35 cellular contexts compared by ENCODE assay signal in genomic region chr5:74140409-74140808, GRCh38.
"Had no signal": no experiment of that assay in that cellular context is flagged by ENCODE, and none has a peak within 500 bp of the region (broad histone marks: within the 10 kb centered on the region; RNA-seq: fewer than 3 reads in every experiment).

No MANE protein-coding gene starts in this region.

- H3K36me3 Mint-ChIP-seq: activated naive CD4-positive, alpha-beta T cell treated with anti-CD3 and anti-CD28 coated beads, Interleukin-2, amount 50 U/mL, for 24 hours; brain; naive thymus-derived CD4-positive, alpha-beta T cell; stimulated activated memory B cell treated with anti-CD40 and anti-IgM and Interleukin-4, amounts not matched to agents 10 μg/mL and 1 μg/mL and 100 μg/mL, for 72 hours; type B pancreatic cell had no signal

- H3K36me3 ChIP-seq: cardiac muscle cell, gastroesophageal sphincter, pancreas, prostate gland, sigmoid colon, uterus had no signal

- H3K4me2 ChIP-seq: hepatocyte had no signal

- H3K4me1 ChIP-seq: gastroesophageal sphincter, prostate gland, uterus had no signal

- H3K4me1 Mint-ChIP-seq: activated CD4-positive, alpha-beta T cell treated with anti-CD3 and anti-CD28 coated beads, Interleukin-2, amount 10 ng/mL, durations not matched to agents 24 days and 14 days; activated naive CD4-positive, alpha-beta T cell treated with anti-CD3 and anti-CD28 coated beads, Interleukin-2, amount 50 U/mL, for 24 hours; activated T-helper 17 cell treated with anti-CD3 and anti-CD28 coated beads, Interleukin-2, amount 50 U/mL, for 72 hours; stimulated activated memory B cell treated with anti-CD40 and anti-IgM and Interleukin-4, amounts not matched to agents 10 μg/mL and 1 μg/mL and 100 μg/mL, for 72 hours; stimulated activated naive CD8-positive, alpha-beta T cell treated with anti-CD3 and anti-CD28 coated beads, Interleukin-15, amount 100 ng/mL, for 72 hours; T-helper 17 cell had no signal

- H2AFZ ChIP-seq: hepatocyte had no signal

- H3K27ac Mint-ChIP-seq: activated CD4-positive, alpha-beta memory T cell treated with anti-CD3 and anti-CD28 coated beads, Interleukin-2, amount 10 ng/mL, durations not matched to agents 7 days and 5 days; activated CD4-positive, alpha-beta T cell treated with anti-CD3 and anti-CD28 coated beads, Interleukin-2, amount 10 ng/mL, durations not matched to agents 24 days and 14 days; activated naive CD4-positive, alpha-beta T cell treated with anti-CD3 and anti-CD28 coated beads, Interleukin-2, amount 50 U/mL, for 24 hours; activated T-helper 17 cell treated with anti-CD3 and anti-CD28 coated beads, Interleukin-2, amount 50 U/mL, for 72 hours; effector memory CD8-positive, alpha-beta T cell; naive thymus-derived CD4-positive, alpha-beta T cell; stimulated activated memory B cell treated with anti-CD40 and anti-IgM and Interleukin-4, amounts not matched to agents 10 μg/mL and 1 μg/mL and 100 μg/mL, for 72 hours; stimulated activated naive CD8-positive, alpha-beta T cell treated with anti-CD3 and anti-CD28 coated beads, Interleukin-15, amount 100 ng/mL, for 72 hours; T-helper 17 cell; type B pancreatic cell had no signal

- H3K27me3 Mint-ChIP-seq: type B pancreatic cell had no signal

- H3K4me3 Mint-ChIP-seq: activated CD4-positive, alpha-beta memory T cell treated with anti-CD3 and anti-CD28 coated beads, Interleukin-2, amount 10 ng/mL, durations not matched to agents 7 days and 5 days; activated CD4-positive, alpha-beta T cell treated with anti-CD3 and anti-CD28 coated beads, Interleukin-2, amount 10 ng/mL, durations not matched to agents 24 days and 14 days; activated naive CD4-positive, alpha-beta T cell treated with anti-CD3 and anti-CD28 coated beads, Interleukin-2, amount 50 U/mL, for 24 hours; activated T-cell treated with anti-CD3 and anti-CD28 coated beads, Interleukin-2, amount 50 U/mL, for 4 hours; activated T-helper 17 cell treated with anti-CD3 and anti-CD28 coated beads, Interleukin-2, amount 50 U/mL, for 72 hours; brain; effector memory CD8-positive, alpha-beta T cell; naive thymus-derived CD4-positive, alpha-beta T cell; stimulated activated memory B cell treated with anti-CD40 and anti-IgM and Interleukin-4, amounts not matched to agents 10 μg/mL and 1 μg/mL and 100 μg/mL, for 72 hours; stimulated activated naive CD8-positive, alpha-beta T cell treated with anti-CD3 and anti-CD28 coated beads, Interleukin-15, amount 100 ng/mL, for 72 hours; T-helper 17 cell; type B pancreatic cell had no signal

- H3K9me3 ChIP-seq: gastroesophageal sphincter, pancreas, prostate gland, sigmoid colon, uterus had no signal

- H3K27ac ChIP-seq: cardiac muscle cell, coronary artery, gastroesophageal sphincter, hepatocyte, pancreas, prostate gland, sigmoid colon, uterus had no signal

- H3K79me2 ChIP-seq: hepatocyte had no signal

- ATAC-seq: activated T-cell treated with anti-CD3 and anti-CD28 coated beads, Interleukin-2, amount 50 U/mL, for 4 hours; activated T-helper 17 cell treated with anti-CD3 and anti-CD28 coated beads, Interleukin-2, amount 50 U/mL, for 72 hours; effector memory CD8-positive, alpha-beta T cell; gastroesophageal sphincter; left cardiac atrium; left ventricle myocardium superior; naive thymus-derived CD4-positive, alpha-beta T cell; pancreas; stimulated activated naive CD8-positive, alpha-beta T cell treated with anti-CD3 and anti-CD28 coated beads, Interleukin-15, amount 100 ng/mL, for 72 hours; T-helper 17 cell had no signal

- H3K4me3 ChIP-seq: cardiac muscle cell, coronary artery, gastroesophageal sphincter, hepatocyte, pancreas, prostate gland, sigmoid colon, uterus had no signal

- H3K27me3 ChIP-seq: cardiac muscle cell, gastroesophageal sphincter, hepatocyte, pancreas, sigmoid colon, uterus had no signal

- DNase-seq: activated CD4-positive, alpha-beta memory T cell treated with anti-CD3 and anti-CD28 coated beads, Interleukin-2, amount 10 ng/mL, durations not matched to agents 7 days and 5 days; activated CD4-positive, alpha-beta T cell treated with anti-CD3 and anti-CD28 coated beads, Interleukin-2, amount 10 ng/mL, durations not matched to agents 24 days and 14 days; activated CD4-positive, CD25-positive, alpha-beta regulatory T cell treated with anti-CD3 and anti-CD28 coated beads, Interleukin-2, amount 50 U/mL, for 72 hours; activated CD8-positive, alpha-beta memory T cell treated with anti-CD3 and anti-CD28 coated beads, Interleukin-2, amount 50 U/mL, for 48 hours; activated gamma-delta T cell treated with Interleukin-2 at 50 U/mL for 16 hours; activated T-cell treated with anti-CD3 and anti-CD28 coated beads, Interleukin-2, amount 50 U/mL, for 4 hours; aorta; effector memory CD8-positive, alpha-beta T cell; islet precursor cell; left cardiac atrium; left ventricle myocardium superior; midbrain; naive thymus-derived CD4-positive, alpha-beta T cell; pancreas; retina; sigmoid colon; small intestine; stimulated activated CD4-positive, alpha-beta T cell treated with anti-CD3 and anti-CD28 coated beads, Interleukin-1b, Interleukin-23, amount 100 ng/mL, for 48 hours; stimulated activated CD4-positive, alpha-beta T cell treated with anti-CD3 and anti-CD28 coated beads, Interleukin-4, amount 100 ng/mL, for 4 hours; stimulated activated CD8-positive, alpha-beta memory T cell treated with anti-CD3 and anti-CD28 coated beads, Interleukin-4, amount 100 ng/mL, for 48 hours; stimulated activated naive CD8-positive, alpha-beta T cell treated with anti-CD3 and anti-CD28 coated beads, Interleukin-15, amount 100 ng/mL, for 72 hours; substantia nigra; T-helper 17 cell; T1000; uterus had no signal

- H3K9me3 Mint-ChIP-seq: activated CD4-positive, alpha-beta memory T cell treated with anti-CD3 and anti-CD28 coated beads, Interleukin-2, amount 10 ng/mL, durations not matched to agents 7 days and 5 days; activated CD4-positive, alpha-beta T cell treated with anti-CD3 and anti-CD28 coated beads, Interleukin-2, amount 10 ng/mL, durations not matched to agents 24 days and 14 days; activated naive CD4-positive, alpha-beta T cell treated with anti-CD3 and anti-CD28 coated beads, Interleukin-2, amount 50 U/mL, for 24 hours; activated T-cell treated with anti-CD3 and anti-CD28 coated beads, Interleukin-2, amount 50 U/mL, for 4 hours; activated T-helper 17 cell treated with anti-CD3 and anti-CD28 coated beads, Interleukin-2, amount 50 U/mL, for 72 hours; effector memory CD8-positive, alpha-beta T cell; stimulated activated memory B cell treated with anti-CD40 and anti-IgM and Interleukin-4, amounts not matched to agents 10 μg/mL and 1 μg/mL and 100 μg/mL, for 72 hours; stimulated activated naive CD8-positive, alpha-beta T cell treated with anti-CD3 and anti-CD28 coated beads, Interleukin-15, amount 100 ng/mL, for 72 hours had no signal
